8 cellular contexts compared by ENCODE assay signal in the genomic region with DNA sequence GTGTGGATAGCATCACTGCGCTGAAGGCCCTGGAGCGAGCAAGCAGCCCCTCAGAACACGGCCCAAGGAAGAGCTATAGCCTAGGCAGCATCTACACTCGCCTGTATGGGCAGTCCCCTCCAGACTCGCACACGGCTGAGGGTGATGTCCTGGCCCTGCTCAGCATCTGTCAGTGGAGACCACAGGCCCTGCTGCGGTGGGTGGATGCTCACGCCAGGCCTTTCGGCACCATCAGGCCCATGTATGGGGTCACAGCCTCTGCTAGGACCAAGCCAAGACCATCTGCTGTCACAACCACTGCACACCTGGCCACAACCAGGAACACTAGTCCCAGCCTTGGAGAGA. TPM values are rescaled to one million over a fixed set of nuclear protein-coding genes. Genes with fewer than 3 reads are reported as not detected.
DNase-seq lines count a peak whose midpoint lies in the region; ATAC-seq, FAIRE-seq and TF ChIP-seq lines count a peak whose summit lies in the region.

No MANE protein-coding gene starts in this region.

- TF ChIP-seq POLR2A in HepG2 (IDR thresholded peaks at IDR 0.05; ENCODE audit: insufficient read depth in 1 of 2, low read depth in 2 of 2, low read length in 2 of 2), result no peak
- no peak for TF ChIP-seq POLR2A in suprapubic skin (IDR thresholded peaks at IDR 0.05)

- TF ChIP-seq CTCF in HepG2 (CRISPR knock-in tag; IDR thresholded peaks at IDR 0.05), result no peak
- no peak for TF ChIP-seq CTCF in suprapubic skin (IDR thresholded peaks at IDR 0.05)

- no peaks in the 10 kb centered on the region for H4K20me1 ChIP-seq in HepG2 (ENCODE audit: insufficient read depth, low read length)

- H3K4me3 ChIP-seq in HepG2 (replicated peaks in 1 of 3; ENCODE audit: insufficient read depth in 1 of 3, low read depth in 2 of 3, low read length in 3 of 3), result no peak overlapping the region
- H3K4me3 ChIP-seq in suprapubic skin, result peak overlapping the region; percentile 61

- H3K4me3 Mint-ChIP-seq in activated CD4-positive, alpha-beta T cell treated with anti-CD3 and anti-CD28 coated beads for 36 hours, result peak overlapping the region; percentile 93

- no peaks in the 10 kb centered on the region for H3K9me3 Mint-ChIP-seq in activated CD4-positive, alpha-beta T cell treated with anti-CD3 and anti-CD28 coated beads for 36 hours (ENCODE audit: low read depth)
- H3K9me3 Mint-ChIP-seq in activated naive CD4-positive, alpha-beta T cell treated with anti-CD3 and anti-CD28 coated beads, Interleukin-2, amount 50 U/mL, for 72 hours, result no peaks in the 10 kb centered on the region

- intact Hi-C loops in activated CD4-positive, alpha-beta T cell treated with anti-CD3 and anti-CD28 coated beads for 36 hours (cut with DNase I, micrococcal nuclease), result loop anchor here in 1 of 2 experiments (5.0 kb wide), 1 partner anchor 80 kb away; no protein-coding TSS in a partner anchor
- intact Hi-C loops in HepG2 (cut with micrococcal nuclease; ENCODE audit: unreplicated experiment), result no loop called here

- H3K36me3 ChIP-seq in HepG2 (replicated peaks in 1 of 2; ENCODE audit: control insufficient read depth in 1 of 2, insufficient read depth in 2 of 2, low read length in 2 of 2), result peaks cover 3 to 10% of the 10 kb centered on the region in 2 experiments; a peak in 3 of 5 replicates
- H3K36me3 ChIP-seq in suprapubic skin, result peaks cover 32% of the 10 kb centered on the region

- POLR2A ChIA-PET in activated CD4-positive, alpha-beta T cell treated with anti-CD3 and anti-CD28 coated beads for 36 hours (lab: Charles Lee), result interaction anchor here (1.0 kb wide), 1 partner anchor 90 kb away, joined by 5 read pairs; a partner anchor contains a TSS
- POLR2A ChIA-PET in HepG2 (lab: Yijun Ruan, JAX), result interaction anchor here (1.5 to 2.1 kb wide), 2 partner anchors 16 to 20 kb away, joined by 4 to 7 read pairs; a partner anchor contains a TSS

- DNase-seq in activated CD4-positive, alpha-beta T cell treated with anti-CD3 and anti-CD28 coated beads for 36 hours, result no peak
- no peak for DNase-seq in activated CD4-positive, alpha-beta T cell treated with anti-CD3 and anti-CD28 coated beads for 48 hours
- no peak for DNase-seq in activated naive CD4-positive, alpha-beta T cell treated with anti-CD3 and anti-CD28 coated beads, Interleukin-2, amount 50 U/mL, for 72 hours (ENCODE audit: low spot score in 2 of 2)
- DNase-seq in HepG2 (ENCODE audit: low spot score) (no peak), suprapubic skin (ENCODE audit: low spot score in 2 of 2) (no peak), AG20443 (ENCODE audit: low spot score) (no peak)

- no peak overlapping the region for H2AFZ ChIP-seq in HepG2 (ENCODE audit: low read length)

- WGBS in HepG2 (ENCODE audit: low lambda C conversion rate), result 95% methylated on average over 8 of the region's 9 CpGs
- no CpG with 5 or more reads among the region's 9 CpGs for WGBS in suprapubic skin

- H3K27ac ChIP-seq in HepG2 (ENCODE audit: extremely low read length, insufficient read depth, low read length) (no peak overlapping the region), suprapubic skin (peak overlapping the region; percentile 97)

- H3K9me3 ChIP-seq in HepG2 (ENCODE audit: low read length), result no peaks in the 10 kb centered on the region
- H3K9me3 ChIP-seq in suprapubic skin, result no peaks in the 10 kb centered on the region

- H3K27me3 ChIP-seq in HepG2 (ENCODE audit: control insufficient read depth in 1 of 2, insufficient read depth in 2 of 2, low read length in 2 of 2), result no peaks in the 10 kb centered on the region
- H3K27me3 ChIP-seq in suprapubic skin, result no peaks in the 10 kb centered on the region

- peaks cover 44% of the 10 kb centered on the region for H3K36me3 Mint-ChIP-seq in activated CD4-positive, alpha-beta T cell treated with anti-CD3 and anti-CD28 coated beads for 36 hours (ENCODE audit: low read depth)
- H3K36me3 Mint-ChIP-seq in activated naive CD4-positive, alpha-beta T cell treated with anti-CD3 and anti-CD28 coated beads, Interleukin-2, amount 50 U/mL, for 72 hours, result peaks cover 19 to 38% of the 10 kb centered on the region in 2 donors

- H3K4me1 Mint-ChIP-seq in activated CD4-positive, alpha-beta T cell treated with anti-CD3 and anti-CD28 coated beads for 36 hours, result peaks cover 50% of the 10 kb centered on the region

- H3K27ac Mint-ChIP-seq in activated CD4-positive, alpha-beta T cell treated with anti-CD3 and anti-CD28 coated beads for 36 hours, result peak overlapping the region; percentile 96
- H3K27ac Mint-ChIP-seq in activated naive CD4-positive, alpha-beta T cell treated with anti-CD3 and anti-CD28 coated beads, Interleukin-2, amount 50 U/mL, for 72 hours, result peak overlapping the region; percentile 96 to 98

- H3K4me1 ChIP-seq in HepG2 (ENCODE audit: insufficient read depth, low read length) (peaks cover 58% of the 10 kb centered on the region), suprapubic skin (peaks cover 67% of the 10 kb centered on the region)

- H3K4me2 ChIP-seq in HepG2 (ENCODE audit: low read depth, low read length), result no peak overlapping the region

- TF ChIP-seq EP300 in HepG2 (IDR thresholded peaks at IDR 0.05; ENCODE audit: low read depth in 2 of 2, low read length in 2 of 2) (no peak), HepG2 (CRISPR knock-in tag; IDR thresholded peaks at IDR 0.05; ENCODE audit: borderline replicate concordance) (no peak), suprapubic skin (IDR thresholded peaks at IDR 0.05) (no peak)

- no peaks in the 10 kb centered on the region for H3K27me3 Mint-ChIP-seq in activated CD4-positive, alpha-beta T cell treated with anti-CD3 and anti-CD28 coated beads for 36 hours

- no peak for FAIRE-seq in HepG2 (lab: Jason Lieb, UNC)

- H3K79me2 ChIP-seq in HepG2 (ENCODE audit: insufficient read depth, low read length), result no peaks in the 10 kb centered on the region

- CTCF ChIA-PET in activated CD4-positive, alpha-beta T cell treated with anti-CD3 and anti-CD28 coated beads for 36 hours (lab: Charles Lee), result interaction anchor here (0.9 to 1.7 kb wide), 4 partner anchors 20 to 90 kb away, joined by 3 to 8 read pairs (median 6); a partner anchor contains a TSS
- CTCF ChIA-PET in HepG2 (lab: Yijun Ruan, JAX; ENCODE audit: low intra/inter-chr PET ratio, low total read pairs), result no interaction called here

- in situ Hi-C loops in HepG2 (cut with HindIII; ENCODE audit: extremely low pct_ligation_motif_present, low pct_unique_long_range_greater_than_20kb), result loop anchor here (5.0 kb wide), 2 partner anchors 35 to 90 kb away; a partner anchor contains a TSS

- TF ChIP-seq RAD21 in HepG2 (CRISPR knock-in tag; IDR thresholded peaks at IDR 0.05), result no peak

- no TSS peak for BruUV-seq in HepG2 (replicated peaks; lab: Mats Ljungman, UMichigan)

- ATAC-seq in activated CD4-positive, alpha-beta T cell treated with anti-CD3 and anti-CD28 coated beads for 36 hours, result peak; percentile 5
- no peak for ATAC-seq in activated naive CD4-positive, alpha-beta T cell treated with anti-CD3 and anti-CD28 coated beads, Interleukin-2, amount 50 U/mL, for 72 hours
- ATAC-seq in HepG2 (no peak), GM21515 (IDR thresholded peaks at IDR 0.05; ENCODE audit: unreplicated experiment) (no peak), HG02852 (IDR thresholded peaks at IDR 0.05; ENCODE audit: unreplicated experiment) (no peak)

- no peak overlapping the region for H3K9ac ChIP-seq in HepG2 (ENCODE audit: insufficient read depth, low read depth, low read length)

RNA-seq across cellular contexts. Expression of a gene that starts 20.5 kb away (rescaled TPM):
- 10 to 100 TPM; 16.8 to 21.0 TPM for total RNA-seq in activated CD4-positive, alpha-beta T cell treated with anti-CD3 and anti-CD28 coated beads for 36 hours
- 10 to 100 TPM; 10.1 to 15.9 TPM for total RNA-seq in activated naive CD4-positive, alpha-beta T cell treated with anti-CD3 and anti-CD28 coated beads, Interleukin-2, amount 50 U/mL, for 72 hours
- 11.4 and 12.5 TPM in 2 replicates for total RNA-seq in HepG2 (2016; rRNA removed; fragmentation: Illumina TruSeq; extraction: Trizol)
- 2.6 and 2.7 TPM in 2 replicates for total RNA-seq in HepG2 (2016; cell fraction: cytosol; rRNA removed; fragmentation: Illumina TruSeq; extraction: Trizol; ENCODE audit: low read depth)
- total RNA-seq in HepG2 (2016; cell fraction: insoluble cytoplasmic fraction; rRNA removed; fragmentation: Illumina TruSeq; extraction: Trizol), result 9.5 and 10.4 TPM in 2 replicates
- 2.4 and 3.4 TPM in 2 replicates for total RNA-seq in HepG2 (2016; cell fraction: membrane; rRNA removed; fragmentation: Illumina TruSeq; extraction: Trizol)
- 7.4 and 11.0 TPM in 2 replicates for total RNA-seq in HepG2 (2016; cell fraction: nucleus; rRNA removed; fragmentation: Illumina TruSeq; extraction: Trizol)
- 5.1 and 5.3 TPM in 2 replicates for polyA plus RNA-seq in HepG2 (2011; rRNA removed)
- polyA plus RNA-seq in HepG2 (2011; cell fraction: cytosol; rRNA removed), result 3.7 and 4.7 TPM in 2 replicates
- polyA plus RNA-seq in HepG2 (2011; cell fraction: nucleus; rRNA removed), result 12.6 and 13.3 TPM in 2 replicates
- polyA plus RNA-seq in HepG2 (2012), result 3.2 and 4.1 TPM in 2 replicates
- 0.97 and 1.0 TPM in 2 replicates for polyA plus RNA-seq in HepG2 (2016; cell fraction: cytosol; fragmentation: Illumina TruSeq; extraction: Trizol; ENCODE audit: low read depth)
- 7.8 and 11.5 TPM in 2 replicates for polyA plus RNA-seq in HepG2 (2016; cell fraction: insoluble cytoplasmic fraction; fragmentation: Illumina TruSeq; extraction: Trizol; ENCODE audit: low read depth)
- 1.2 and 1.5 TPM in 2 replicates for polyA plus RNA-seq in HepG2 (2016; cell fraction: membrane; fragmentation: Illumina TruSeq; extraction: Trizol; ENCODE audit: low read depth)
- polyA plus RNA-seq in HepG2 (2016; cell fraction: nucleus; fragmentation: Illumina TruSeq; extraction: Trizol; ENCODE audit: insufficient read depth, low read depth), result 14.7 and 21.6 TPM in 2 replicates
- 11.5 and 35.8 TPM in 2 replicates for polyA minus RNA-seq in HepG2 (2011; rRNA and poly(A)+ RNA removed; ENCODE audit: low replicate concordance)
- polyA minus RNA-seq in HepG2 (2011; cell fraction: cytosol; rRNA and poly(A)+ RNA removed), result 2.1 and 3.8 TPM in 2 replicates
- 5.2 and 9.8 TPM in 2 replicates for polyA minus RNA-seq in HepG2 (2011; cell fraction: nucleus; rRNA and poly(A)+ RNA removed)
- total RNA-seq in suprapubic skin, result 10 to 100 TPM in 2 of 4 donors, 1 to 10 TPM in 2; 8.7 to 12.7 (median 10.2) TPM

RNA-seq across cellular contexts. Expression of a gene that starts 27.0 kb away (rescaled TPM):
- total RNA-seq in activated CD4-positive, alpha-beta T cell treated with anti-CD3 and anti-CD28 coated beads for 36 hours, result 100 to 1,000 TPM; 260 to 324 TPM
- total RNA-seq in activated naive CD4-positive, alpha-beta T cell treated with anti-CD3 and anti-CD28 coated beads, Interleukin-2, amount 50 U/mL, for 72 hours, result 100 to 1,000 TPM; 168 to 307 TPM
- total RNA-seq in HepG2 (2016; rRNA removed; fragmentation: Illumina TruSeq; extraction: Trizol) (486 and 510 TPM in 2 replicates), suprapubic skin (100 to 1,000 TPM; 122 to 281 (median 190) TPM)
- total RNA-seq in HepG2 (2016; cell fraction: cytosol; rRNA removed; fragmentation: Illumina TruSeq; extraction: Trizol; ENCODE audit: low read depth), result 913 and 1,296 TPM in 2 replicates
- total RNA-seq in HepG2 (2016; cell fraction: insoluble cytoplasmic fraction; rRNA removed; fragmentation: Illumina TruSeq; extraction: Trizol), result 511 and 522 TPM in 2 replicates
- 763 and 886 TPM in 2 replicates for total RNA-seq in HepG2 (2016; cell fraction: membrane; rRNA removed; fragmentation: Illumina TruSeq; extraction: Trizol)
- total RNA-seq in HepG2 (2016; cell fraction: nucleus; rRNA removed; fragmentation: Illumina TruSeq; extraction: Trizol), result 177 and 187 TPM in 2 replicates
- 80.9 and 100 TPM in 2 replicates for polyA plus RNA-seq in HepG2 (2011; rRNA removed)
- 69.9 and 96.6 TPM in 2 replicates for polyA plus RNA-seq in HepG2 (2011; cell fraction: cytosol; rRNA removed)
- 23.2 and 42.0 TPM in 2 replicates for polyA plus RNA-seq in HepG2 (2011; cell fraction: nucleus; rRNA removed)
- 194 and 244 TPM in 2 replicates for polyA plus RNA-seq in HepG2 (2012)
- polyA plus RNA-seq in HepG2 (2016; cell fraction: cytosol; fragmentation: Illumina TruSeq; extraction: Trizol; ENCODE audit: low read depth), result 1,200 and 1,620 TPM in 2 replicates
- polyA plus RNA-seq in HepG2 (2016; cell fraction: insoluble cytoplasmic fraction; fragmentation: Illumina TruSeq; extraction: Trizol; ENCODE audit: low read depth), result 517 and 532 TPM in 2 replicates
- polyA plus RNA-seq in HepG2 (2016; cell fraction: membrane; fragmentation: Illumina TruSeq; extraction: Trizol; ENCODE audit: low read depth), result 742 and 956 TPM in 2 replicates
- 336 and 389 TPM in 2 replicates for polyA plus RNA-seq in HepG2 (2016; cell fraction: nucleus; fragmentation: Illumina TruSeq; extraction: Trizol; ENCODE audit: insufficient read depth, low read depth)
- polyA minus RNA-seq in HepG2 (2011; rRNA and poly(A)+ RNA removed; ENCODE audit: low replicate concordance), result 4.4 and 15.7 TPM in 2 replicates
- polyA minus RNA-seq in HepG2 (2011; cell fraction: cytosol; rRNA and poly(A)+ RNA removed), result 18.7 and 23.2 TPM in 2 replicates
- 18.4 and 25.9 TPM in 2 replicates for polyA minus RNA-seq in HepG2 (2011; cell fraction: nucleus; rRNA and poly(A)+ RNA removed)

RNA-seq across cellular contexts. Expression of a gene that starts 27.2 kb away (rescaled TPM):
- 10 to 100 TPM; 17.5 to 25.0 TPM for total RNA-seq in activated CD4-positive, alpha-beta T cell treated with anti-CD3 and anti-CD28 coated beads for 36 hours
- total RNA-seq in activated naive CD4-positive, alpha-beta T cell treated with anti-CD3 and anti-CD28 coated beads, Interleukin-2, amount 50 U/mL, for 72 hours, result 10 to 100 TPM; 21.7 to 27.1 TPM
- total RNA-seq in HepG2 (2016; rRNA removed; fragmentation: Illumina TruSeq; extraction: Trizol), result 29.4 and 38.3 TPM in 2 replicates
- 7.6 and 8.2 TPM in 2 replicates for total RNA-seq in HepG2 (2016; cell fraction: cytosol; rRNA removed; fragmentation: Illumina TruSeq; extraction: Trizol; ENCODE audit: low read depth)
- total RNA-seq in HepG2 (2016; cell fraction: insoluble cytoplasmic fraction; rRNA removed; fragmentation: Illumina TruSeq; extraction: Trizol), result 33.5 and 38.7 TPM in 2 replicates
- total RNA-seq in HepG2 (2016; cell fraction: membrane; rRNA removed; fragmentation: Illumina TruSeq; extraction: Trizol), result 12.2 and 12.5 TPM in 2 replicates
- 12.4 and 13.6 TPM in 2 replicates for total RNA-seq in HepG2 (2016; cell fraction: nucleus; rRNA removed; fragmentation: Illumina TruSeq; extraction: Trizol)
- polyA plus RNA-seq in HepG2 (2011; rRNA removed), result 15.5 and 18.1 TPM in 2 replicates
- polyA plus RNA-seq in HepG2 (2011; cell fraction: cytosol; rRNA removed), result 16.8 and 19.2 TPM in 2 replicates
- 6.5 and 8.5 TPM in 2 replicates for polyA plus RNA-seq in HepG2 (2011; cell fraction: nucleus; rRNA removed)
- 8.4 and 9.8 TPM in 2 replicates for polyA plus RNA-seq in HepG2 (2012)
- polyA plus RNA-seq in HepG2 (2016; cell fraction: cytosol; fragmentation: Illumina TruSeq; extraction: Trizol; ENCODE audit: low read depth), result 3.9 and 4.9 TPM in 2 replicates
- polyA plus RNA-seq in HepG2 (2016; cell fraction: insoluble cytoplasmic fraction; fragmentation: Illumina TruSeq; extraction: Trizol; ENCODE audit: low read depth), result 29.3 and 29.9 TPM in 2 replicates
- polyA plus RNA-seq in HepG2 (2016; cell fraction: membrane; fragmentation: Illumina TruSeq; extraction: Trizol; ENCODE audit: low read depth), result 8.0 TPM in 2 replicates
- polyA plus RNA-seq in HepG2 (2016; cell fraction: nucleus; fragmentation: Illumina TruSeq; extraction: Trizol; ENCODE audit: insufficient read depth, low read depth), result 16.3 and 19.0 TPM in 2 replicates
- polyA minus RNA-seq in HepG2 (2011; rRNA and poly(A)+ RNA removed; ENCODE audit: low replicate concordance), result 11.3 and 25.4 TPM in 2 replicates
- 4.5 and 4.7 TPM in 2 replicates for polyA minus RNA-seq in HepG2 (2011; cell fraction: cytosol; rRNA and poly(A)+ RNA removed)
- polyA minus RNA-seq in HepG2 (2011; cell fraction: nucleus; rRNA and poly(A)+ RNA removed), result 3.0 and 3.3 TPM in 2 replicates
- total RNA-seq in suprapubic skin, result 10 to 100 TPM in 3 of 4 donors, 1 to 10 TPM in 1; 6.4 to 18.7 (median 13.6) TPM

RNA-seq across cellular contexts. Expression of a gene that starts 36.9 kb away (rescaled TPM):
- 10 to 100 TPM; 52.9 to 68.8 TPM for total RNA-seq in activated CD4-positive, alpha-beta T cell treated with anti-CD3 and anti-CD28 coated beads for 36 hours
- 10 to 100 TPM; 64.0 to 75.3 TPM for total RNA-seq in activated naive CD4-positive, alpha-beta T cell treated with anti-CD3 and anti-CD28 coated beads, Interleukin-2, amount 50 U/mL, for 72 hours
- total RNA-seq in HepG2 (2016; rRNA removed; fragmentation: Illumina TruSeq; extraction: Trizol), result 74.3 and 91.4 TPM in 2 replicates
- 90.2 and 104 TPM in 2 replicates for total RNA-seq in HepG2 (2016; cell fraction: cytosol; rRNA removed; fragmentation: Illumina TruSeq; extraction: Trizol; ENCODE audit: low read depth)
- 67.1 and 95.9 TPM in 2 replicates for total RNA-seq in HepG2 (2016; cell fraction: insoluble cytoplasmic fraction; rRNA removed; fragmentation: Illumina TruSeq; extraction: Trizol)
- 162 and 190 TPM in 2 replicates for total RNA-seq in HepG2 (2016; cell fraction: membrane; rRNA removed; fragmentation: Illumina TruSeq; extraction: Trizol)
- 45.3 and 51.5 TPM in 2 replicates for total RNA-seq in HepG2 (2016; cell fraction: nucleus; rRNA removed; fragmentation: Illumina TruSeq; extraction: Trizol)
- polyA plus RNA-seq in HepG2 (2011; rRNA removed), result 75.8 and 83.0 TPM in 2 replicates
- 82.9 and 103 TPM in 2 replicates for polyA plus RNA-seq in HepG2 (2011; cell fraction: cytosol; rRNA removed)
- 54.8 and 59.4 TPM in 2 replicates for polyA plus RNA-seq in HepG2 (2011; cell fraction: nucleus; rRNA removed)
- polyA plus RNA-seq in HepG2 (2012), result 68.4 and 68.8 TPM in 2 replicates
- polyA plus RNA-seq in HepG2 (2016; cell fraction: cytosol; fragmentation: Illumina TruSeq; extraction: Trizol; ENCODE audit: low read depth), result 116 and 135 TPM in 2 replicates
- 71.7 and 96.4 TPM in 2 replicates for polyA plus RNA-seq in HepG2 (2016; cell fraction: insoluble cytoplasmic fraction; fragmentation: Illumina TruSeq; extraction: Trizol; ENCODE audit: low read depth)
- polyA plus RNA-seq in HepG2 (2016; cell fraction: membrane; fragmentation: Illumina TruSeq; extraction: Trizol; ENCODE audit: low read depth), result 203 and 209 TPM in 2 replicates
- polyA plus RNA-seq in HepG2 (2016; cell fraction: nucleus; fragmentation: Illumina TruSeq; extraction: Trizol; ENCODE audit: insufficient read depth, low read depth), result 89.8 and 103 TPM in 2 replicates
- 147 and 175 TPM in 2 replicates for polyA minus RNA-seq in HepG2 (2011; rRNA and poly(A)+ RNA removed; ENCODE audit: low replicate concordance)
- polyA minus RNA-seq in HepG2 (2011; cell fraction: cytosol; rRNA and poly(A)+ RNA removed), result 34.9 and 49.9 TPM in 2 replicates
- 11.2 and 15.8 TPM in 2 replicates for polyA minus RNA-seq in HepG2 (2011; cell fraction: nucleus; rRNA and poly(A)+ RNA removed)
- 10 to 100 TPM; 60.1 to 98.0 (median 87.3) TPM for total RNA-seq in suprapubic skin

RNA-seq across cellular contexts. Expression of a gene that starts 37.2 kb away (rescaled TPM):
- 1 to 10 TPM; 3.7 to 5.1 TPM for total RNA-seq in activated CD4-positive, alpha-beta T cell treated with anti-CD3 and anti-CD28 coated beads for 36 hours
- total RNA-seq in activated naive CD4-positive, alpha-beta T cell treated with anti-CD3 and anti-CD28 coated beads, Interleukin-2, amount 50 U/mL, for 72 hours, result 1 to 10 TPM; 3.0 to 7.3 TPM
- 25.4 and 86.0 TPM in 2 replicates for total RNA-seq in HepG2 (2016; rRNA removed; fragmentation: Illumina TruSeq; extraction: Trizol)
- 33.1 and 33.9 TPM in 2 replicates for total RNA-seq in HepG2 (2016; cell fraction: cytosol; rRNA removed; fragmentation: Illumina TruSeq; extraction: Trizol; ENCODE audit: low read depth)
- total RNA-seq in HepG2 (2016; cell fraction: insoluble cytoplasmic fraction; rRNA removed; fragmentation: Illumina TruSeq; extraction: Trizol), result 23.9 and 92.3 TPM in 2 replicates
- 30.7 and 31.8 TPM in 2 replicates for total RNA-seq in HepG2 (2016; cell fraction: membrane; rRNA removed; fragmentation: Illumina TruSeq; extraction: Trizol)
- total RNA-seq in HepG2 (2016; cell fraction: nucleus; rRNA removed; fragmentation: Illumina TruSeq; extraction: Trizol), result 140 and 158 TPM in 2 replicates
- polyA plus RNA-seq in HepG2 (2011; rRNA removed), result 143 and 179 TPM in 2 replicates
- 71.5 and 83.2 TPM in 2 replicates for polyA plus RNA-seq in HepG2 (2011; cell fraction: cytosol; rRNA removed)
- polyA plus RNA-seq in HepG2 (2011; cell fraction: nucleus; rRNA removed), result 1,144 and 1,345 TPM in 2 replicates
- 140 and 149 TPM in 2 replicates for polyA plus RNA-seq in HepG2 (2012)
- 5.5 and 6.7 TPM in 2 replicates for polyA plus RNA-seq in HepG2 (2016; cell fraction: cytosol; fragmentation: Illumina TruSeq; extraction: Trizol; ENCODE audit: low read depth)
- polyA plus RNA-seq in HepG2 (2016; cell fraction: insoluble cytoplasmic fraction; fragmentation: Illumina TruSeq; extraction: Trizol; ENCODE audit: low read depth), result 23.3 and 26.9 TPM in 2 replicates
- 12.8 and 12.9 TPM in 2 replicates for polyA plus RNA-seq in HepG2 (2016; cell fraction: membrane; fragmentation: Illumina TruSeq; extraction: Trizol; ENCODE audit: low read depth)
- polyA plus RNA-seq in HepG2 (2016; cell fraction: nucleus; fragmentation: Illumina TruSeq; extraction: Trizol; ENCODE audit: insufficient read depth, low read depth), result 420 and 470 TPM in 2 replicates
- polyA minus RNA-seq in HepG2 (2011; rRNA and poly(A)+ RNA removed; ENCODE audit: low replicate concordance), result 83.4 and 325 TPM in 2 replicates
- polyA minus RNA-seq in HepG2 (2011; cell fraction: cytosol; rRNA and poly(A)+ RNA removed), result 54.4 and 79.5 TPM in 2 replicates
- polyA minus RNA-seq in HepG2 (2011; cell fraction: nucleus; rRNA and poly(A)+ RNA removed), result 295 and 329 TPM in 2 replicates
- 100 to 1,000 TPM; 188 to 384 (median 220) TPM for total RNA-seq in suprapubic skin
